Comparison of ENCODE assay signal across 8 cellular contexts in the genomic region with DNA sequence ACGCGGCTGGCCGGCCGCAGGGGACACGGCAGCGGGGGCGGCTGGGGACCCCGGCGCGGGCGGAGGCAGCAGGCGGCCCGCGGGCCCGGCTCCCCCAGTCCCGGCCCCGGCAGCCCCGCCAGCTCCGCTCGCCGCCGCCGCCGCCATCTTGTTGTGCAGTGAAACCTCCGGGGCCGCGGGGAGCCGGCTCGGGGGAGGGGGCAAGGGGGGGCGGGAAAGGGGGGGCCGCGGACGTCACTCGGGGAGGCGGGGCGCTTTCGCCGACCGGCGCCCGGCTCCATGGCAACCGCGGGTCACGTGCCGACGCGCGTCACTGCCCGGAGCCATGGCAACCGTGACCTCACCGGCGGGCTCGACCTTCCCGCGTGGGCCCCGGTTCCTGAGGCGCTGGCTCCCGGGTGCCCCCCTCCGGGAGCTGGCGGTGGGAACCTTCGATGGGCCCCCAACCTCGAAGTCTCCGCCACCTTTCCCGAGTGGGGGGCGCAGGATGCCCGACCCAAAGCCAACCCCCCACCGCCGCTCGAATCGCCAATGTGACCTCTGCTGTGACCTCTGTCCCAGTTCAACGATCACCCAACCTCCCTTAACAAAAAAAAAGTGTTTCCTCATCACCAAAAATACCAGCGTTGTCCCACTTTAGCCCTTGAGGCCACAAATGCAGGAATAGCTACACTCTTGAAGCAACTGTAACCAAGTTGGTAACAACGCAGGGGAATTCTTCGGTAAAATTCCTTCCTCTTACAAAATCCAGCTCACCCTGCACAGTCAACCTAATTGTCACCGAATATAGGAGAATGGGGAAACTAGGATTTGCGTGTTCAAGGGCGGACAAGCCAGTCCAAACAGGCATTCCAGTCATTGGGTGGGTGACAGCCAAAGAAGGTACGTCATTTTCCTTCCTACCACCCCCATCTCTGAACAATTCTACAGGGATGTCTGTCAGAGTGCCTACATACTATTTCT. TPM values are rescaled to one million over a fixed set of nuclear protein-coding genes. Genes with fewer than 3 reads are reported as not detected.
DNase-seq lines count a peak whose midpoint lies in the region; ATAC-seq and TF ChIP-seq lines count a peak whose summit lies in the region.

A gene (minus strand): TSS at position 160 of the 963 bp plus-strand sequence. CDS start 13 bp downstream, at position 147.

- peak; percentile 78 for DNase-seq in DMS79 treated with DMSO at 0.1 percent for 48 hours (lab: John Stamatoyannopoulos, UW)
- peak; percentile 99 for DNase-seq in GM23248
- DNase-seq in RPMI8226: peak; percentile 98
- DNase-seq in activated T-helper 2 cell treated with anti-CD3 and anti-CD28 coated beads, Interferon-gamma antibody, Interleukin-2, Interleukin-4, amounts not matched to agents 10 μg/mL and 5 μg/mL and 100 μg/mL, durations not matched to agents 14 hours and 24 hours and 36 hours (ENCODE audit: low spot score): peak; percentile 87
- DNase-seq in fibroblast of peridontal ligament (ENCODE audit: extremely low read depth): peak; percentile 94
- DNase-seq in stimulated activated naive CD8-positive, alpha-beta T cell treated with anti-CD3 and anti-CD28 coated beads, Interleukin-15, Interleukin-2, amounts not matched to agents 100 U/mL and 50 U/mL, for 24 hours: peak; percentile 97

- TF ChIP-seq CTCF in LNCAP (IDR thresholded peaks at IDR 0.05): peak; percentile 27; the same call in 1 of the 2 replicates
- TF ChIP-seq CTCF in nephron (IDR thresholded peaks at IDR 0.05; ENCODE audit: unreplicated experiment in 3 of 3): peak; percentile 27 to 47 (median 34)

- H3K27me3 Mint-ChIP-seq in activated T-helper 2 cell treated with anti-CD3 and anti-CD28 coated beads, Interferon-gamma antibody, Interleukin-2, Interleukin-4, amounts not matched to agents 10 μg/mL and 5 μg/mL and 100 μg/mL, durations not matched to agents 14 hours and 24 hours and 36 hours (ENCODE audit: low read depth): peaks cover 6% of the 10 kb centered on the region
- H3K27me3 Mint-ChIP-seq in nephron (ENCODE audit: low read depth): no peaks in the 10 kb centered on the region

- H3K27me3 ChIP-seq in GM23248 (replicated peaks; ENCODE audit: insufficient read depth): no peaks in the 10 kb centered on the region

- peaks cover 48% of the 10 kb centered on the region for H3K4me1 Mint-ChIP-seq in activated T-helper 2 cell treated with anti-CD3 and anti-CD28 coated beads, Interferon-gamma antibody, Interleukin-2, Interleukin-4, amounts not matched to agents 10 μg/mL and 5 μg/mL and 100 μg/mL, durations not matched to agents 14 hours and 24 hours and 36 hours (ENCODE audit: low read depth)
- peaks cover 51% of the 10 kb centered on the region for H3K4me1 Mint-ChIP-seq in nephron

- H3F3A ChIP-seq in GM23248 (ENCODE audit: insufficient read depth): peaks cover 34% of the 10 kb centered on the region

- H3K79me2 ChIP-seq in GM23248 (ENCODE audit: insufficient read depth): peaks cover 43% of the 10 kb centered on the region

- H3K36me3 ChIP-seq in GM23248 (ENCODE audit: low read depth): no peaks in the 10 kb centered on the region

- intact Hi-C loops in activated T-helper 2 cell treated with anti-CD3 and anti-CD28 coated beads, Interferon-gamma antibody, Interleukin-2, Interleukin-4, amounts not matched to agents 10 μg/mL and 5 μg/mL and 100 μg/mL, durations not matched to agents 14 hours and 24 hours and 36 hours (cut with micrococcal nuclease): loop anchor here (1.0 to 5.0 kb wide), 2 partner anchors 44 to 310 kb away; a partner anchor contains a TSS

- no peaks in the 10 kb centered on the region for H3K9me3 Mint-ChIP-seq in activated T-helper 2 cell treated with anti-CD3 and anti-CD28 coated beads, Interferon-gamma antibody, Interleukin-2, Interleukin-4, amounts not matched to agents 10 μg/mL and 5 μg/mL and 100 μg/mL, durations not matched to agents 14 hours and 24 hours and 36 hours
- no peaks in the 10 kb centered on the region for H3K9me3 Mint-ChIP-seq in nephron

- peak within 1 kb of the TSS; percentile 96 for H3K9ac ChIP-seq in GM23248

- no peaks in the 10 kb centered on the region for H3K9me3 ChIP-seq in GM23248 (ENCODE audit: low read depth)

- WGBS in GM23248 (ENCODE audit: low coverage in 1 of 2, low lambda C conversion rate in 2 of 2, missing lambda C conversion rate in 2 of 2), 2 experiments: 2% methylated on average over 28 to 65 of the region's 78 CpGs

- H3K27ac ChIP-seq in GM23248: peak within 1 kb of the TSS; percentile 96

- ATAC-seq in stimulated activated naive CD8-positive, alpha-beta T cell treated with anti-CD3 and anti-CD28 coated beads, Interleukin-15, Interleukin-2, amounts not matched to agents 100 U/mL and 50 U/mL, for 24 hours: peak; percentile 77

- peaks cover 42% of the 10 kb centered on the region for H3K4me1 ChIP-seq in GM23248 (ENCODE audit: insufficient read depth)

- in situ Hi-C loops in GM23248 (cut with MboI): no loop called here

- no peaks in the 10 kb centered on the region for H3K9me2 ChIP-seq in GM23248 (ENCODE audit: insufficient read depth)

- H4K20me1 ChIP-seq in GM23248 (ENCODE audit: insufficient read depth): no peaks in the 10 kb centered on the region

- peak within 1 kb of the TSS; percentile 75 for H2AFZ ChIP-seq in GM23248

- no peaks in the 10 kb centered on the region for H3K36me3 Mint-ChIP-seq in activated T-helper 2 cell treated with anti-CD3 and anti-CD28 coated beads, Interferon-gamma antibody, Interleukin-2, Interleukin-4, amounts not matched to agents 10 μg/mL and 5 μg/mL and 100 μg/mL, durations not matched to agents 14 hours and 24 hours and 36 hours (ENCODE audit: low read depth)
- H3K36me3 Mint-ChIP-seq in nephron (ENCODE audit: low read depth): no peaks in the 10 kb centered on the region

- peak within 1 kb of the TSS; percentile 90 for H3K27ac Mint-ChIP-seq in activated T-helper 2 cell treated with anti-CD3 and anti-CD28 coated beads, Interferon-gamma antibody, Interleukin-2, Interleukin-4, amounts not matched to agents 10 μg/mL and 5 μg/mL and 100 μg/mL, durations not matched to agents 14 hours and 24 hours and 36 hours
- H3K27ac Mint-ChIP-seq in nephron: peak within 1 kb of the TSS; percentile 97 to 100 (median 99)

- H3K4me3 Mint-ChIP-seq in activated T-helper 2 cell treated with anti-CD3 and anti-CD28 coated beads, Interferon-gamma antibody, Interleukin-2, Interleukin-4, amounts not matched to agents 10 μg/mL and 5 μg/mL and 100 μg/mL, durations not matched to agents 14 hours and 24 hours and 36 hours (ENCODE audit: low read depth): peak within 1 kb of the TSS; percentile 98
- H3K4me3 Mint-ChIP-seq in nephron: peak within 1 kb of the TSS; percentile 96 to 98 (median 97)

- H3K4me2 ChIP-seq in GM23248 (ENCODE audit: unreplicated experiment): peak within 1 kb of the TSS; percentile 80

- H3K4me3 ChIP-seq in GM23248: peak within 1 kb of the TSS; percentile 81

RNA-seq across cellular contexts. Expression of the gene that starts here (rescaled TPM):
- 13.3 and 15.5 TPM in 2 replicates for total RNA-seq in GM23248 (2014; rRNA removed; shearing (Covaris generic))
- 3.9 and 4.2 TPM in 2 replicates for polyA plus RNA-seq in GM23248 (2016; fragmentation: Nextera tagmentation; extraction: Ambion mirVana)
- 25.3 and 25.6 TPM in 2 replicates for total RNA-seq in activated T-helper 2 cell treated with anti-CD3 and anti-CD28 coated beads, Interferon-gamma antibody, Interleukin-2, Interleukin-4, amounts not matched to agents 10 μg/mL and 5 μg/mL and 100 μg/mL, durations not matched to agents 14 hours and 24 hours and 36 hours

Comparison
In these comparisons a context has a peak if more than half of its experiments do, and no peak if none do; other contexts are left out.
1. Peak in every context shown above with its lines: DNase-seq, ATAC-seq, H3K4me3 ChIP-seq and H3K27ac ChIP-seq.